ENCODE assay signal across 8 cellular contexts in the genomic region with DNA sequence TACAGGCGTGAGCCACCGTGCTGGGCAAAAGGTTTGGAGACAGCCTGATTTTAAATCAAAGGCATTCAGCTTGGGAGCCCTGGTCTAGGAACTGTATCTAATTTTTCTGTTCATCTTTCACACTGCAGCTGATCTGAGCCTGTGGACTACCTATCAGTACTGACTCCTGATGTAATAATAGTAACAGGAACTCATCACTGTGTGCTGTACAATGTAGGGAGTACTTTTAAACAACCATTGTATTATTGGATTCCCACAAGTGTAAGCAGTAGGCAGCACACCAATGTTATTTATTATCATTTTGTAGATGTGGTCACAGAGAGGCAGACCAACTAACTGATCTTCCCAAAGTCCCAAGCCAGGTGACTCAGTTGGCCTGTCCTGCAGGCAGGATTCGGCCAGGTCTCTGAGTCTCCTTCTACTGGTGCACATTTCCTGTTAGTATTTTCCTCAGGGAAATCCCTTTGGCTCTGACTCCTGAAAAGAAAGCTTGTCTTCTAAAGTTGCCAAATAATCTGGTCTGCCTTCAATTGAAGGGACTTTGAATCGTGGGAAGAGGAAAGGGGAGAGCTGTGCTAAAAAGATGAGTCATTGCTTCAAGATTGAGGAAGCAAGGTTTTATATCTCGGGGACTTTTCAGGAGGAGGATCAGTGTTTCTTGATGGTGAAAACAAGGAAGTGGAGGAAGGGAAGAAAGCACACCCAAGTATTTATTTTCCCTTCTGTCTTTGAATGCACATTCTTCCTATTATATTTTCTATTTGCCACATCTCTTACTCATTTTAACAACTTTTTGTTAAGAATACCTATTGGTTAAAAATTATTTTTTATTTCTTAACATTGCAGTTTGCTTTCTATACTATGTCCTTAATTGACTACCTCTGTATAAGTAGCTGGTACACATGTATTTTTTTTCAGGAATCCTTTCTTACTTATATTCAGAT. TPM values are rescaled to one million over a fixed set of nuclear protein-coding genes. Genes with fewer than 3 reads are reported as not detected.
DNase-seq lines count a peak whose midpoint lies in the region; ATAC-seq, FAIRE-seq and TF ChIP-seq lines count a peak whose summit lies in the region.

No MANE protein-coding gene starts in this region.

- no peaks in the 10 kb centered on the region for H3K9me3 Mint-ChIP-seq in activated naive CD8-positive, alpha-beta T cell treated with anti-CD3 and anti-CD28 coated beads, Interleukin-2, amount 50 U/mL, for 24 hours

- peak overlapping the region in 2 of 3 donors; percentile 39 to 67 for H3K27ac ChIP-seq in thyroid gland

- H3K4me3 ChIP-seq in AG09309 (ENCODE audit: control insufficient read depth, low read depth, low read length) (no peak overlapping the region), thyroid gland (replicated peaks in 1 of 3) (no peak overlapping the region)

- TF ChIP-seq POLR2A in thyroid gland (IDR thresholded peaks at IDR 0.05): no peak

- no peaks in the 10 kb centered on the region for H3K9me3 ChIP-seq in thyroid gland

- H3K36me3 ChIP-seq in thyroid gland: no peaks in the 10 kb centered on the region

- intact Hi-C loops in thyroid gland (cut with DNase I): no loop called here

- H3K36me3 Mint-ChIP-seq in activated naive CD8-positive, alpha-beta T cell treated with anti-CD3 and anti-CD28 coated beads, Interleukin-2, amount 50 U/mL, for 24 hours (ENCODE audit: low read depth): no peaks in the 10 kb centered on the region

- no peaks in the 10 kb centered on the region for H3K27me3 ChIP-seq in thyroid gland

- TF ChIP-seq CTCF in AG09309 (IDR thresholded peaks at IDR 0.05; ENCODE audit: control insufficient read depth, insufficient read depth, low read depth, low read length, missing control alignments) (no peak), thyroid gland (IDR thresholded peaks at IDR 0.05) (no peak)

- H3K4me3 Mint-ChIP-seq in activated naive CD8-positive, alpha-beta T cell treated with anti-CD3 and anti-CD28 coated beads, Interleukin-2, amount 50 U/mL, for 24 hours: peak overlapping the region; percentile 23

- WGBS in thyroid gland, 2 donors: 57 to 74% methylated on average over 5 of the region's 5 CpGs

- H3K27ac Mint-ChIP-seq in activated naive CD8-positive, alpha-beta T cell treated with anti-CD3 and anti-CD28 coated beads, Interleukin-2, amount 50 U/mL, for 24 hours: peak overlapping the region; percentile 81

- H3K4me1 ChIP-seq in thyroid gland: peaks cover 12 to 15% of the 10 kb centered on the region in 2 donors

- peaks cover 58% of the 10 kb centered on the region for H3K4me1 Mint-ChIP-seq in activated naive CD8-positive, alpha-beta T cell treated with anti-CD3 and anti-CD28 coated beads, Interleukin-2, amount 50 U/mL, for 24 hours

- no peak for FAIRE-seq in GM19239 (lab: Jason Lieb, UNC)

- DNase-seq in AG09309 (ENCODE audit: low read depth) (peak; percentile 88), HT-29 (ENCODE audit: low spot score) (peak; percentile 91), iris pigment epithelial cell (ENCODE audit: low read depth) (peak; percentile 93), thyroid gland (peak in 1 of 2 donors; percentile 13), GM19239 (ENCODE audit: insufficient read length, low spot score) (no peak), NCI-H146 treated with DMSO at 0.1 percent for 48 hours (lab: John Stamatoyannopoulos, UW; ENCODE audit: unreplicated experiment) (no peak)
- DNase-seq in activated naive CD8-positive, alpha-beta T cell treated with anti-CD3 and anti-CD28 coated beads, Interleukin-2, amount 50 U/mL, for 24 hours: no peak

- peaks cover 10% of the 10 kb centered on the region for H3K27me3 Mint-ChIP-seq in activated naive CD8-positive, alpha-beta T cell treated with anti-CD3 and anti-CD28 coated beads, Interleukin-2, amount 50 U/mL, for 24 hours

- ATAC-seq in activated naive CD8-positive, alpha-beta T cell treated with anti-CD3 and anti-CD28 coated beads, Interleukin-2, amount 50 U/mL, for 24 hours: no peak
- ATAC-seq in HG02759 (IDR thresholded peaks at IDR 0.05; ENCODE audit: unreplicated experiment): no peak

RNA-seq across cellular contexts. Expression of a gene that starts 14.6 kb away (rescaled TPM):
- total RNA-seq in HT-29 (2014; rRNA removed; shearing (Covaris generic)): 33.4 and 34.9 TPM in 2 replicates
- 100 to 1,000 TPM in 2 of 4 donors, 10 to 100 TPM in 2; 73.9 to 138 (median 113) TPM for total RNA-seq in thyroid gland

Comparison
In these comparisons a context has a peak if more than half of its experiments do, and no peak if none do; other contexts are left out.
1. DNase-seq: peak in AG09309 (single experiment), HT-29 (single experiment) and iris pigment epithelial cell (single experiment); none in activated naive CD8-positive, alpha-beta T cell treated with anti-CD3 and anti-CD28 coated beads, Interleukin-2, amount 50 U/mL, for 24 hours (single experiment), GM19239 (single experiment) and NCI-H146 treated with DMSO at 0.1 percent for 48 hours (single experiment).